In genomic region chr7:44484482-44485313, GRCh38 we compare ENCODE assay signal across 21 cellular contexts. TPM values are rescaled to one million over a fixed set of nuclear protein-coding genes. Genes with fewer than 3 reads are reported as not detected.
DNase-seq lines count a peak whose midpoint lies in the region; ATAC-seq and TF ChIP-seq lines count a peak whose summit lies in the region.
"Had no signal": no experiment of that assay in that cellular context is flagged by ENCODE, and none has a peak within 500 bp of the region (broad histone marks: within the 10 kb centered on the region; RNA-seq: fewer than 3 reads in every experiment).

No MANE protein-coding gene starts in this region.

- H3K79me2 ChIP-seq in Loucy (ENCODE audit: insufficient read depth, low read length) = peaks cover 71% of the 10 kb centered on the region

- no peaks in the 10 kb centered on the region for H3K9me2 ChIP-seq in Loucy (replicated peaks; ENCODE audit: low read depth, low read length)

- H3K4me1 Mint-ChIP-seq in CD14-positive monocyte (peaks cover 37% of the 10 kb centered on the region), T-helper 17 cell (peaks cover 45% of the 10 kb centered on the region)

- TF ChIP-seq CTCF in CD14-positive monocyte (IDR thresholded peaks at IDR 0.05) (no peak), Loucy (conservative IDR thresholded peaks at IDR 0.05; ENCODE audit: low read length) (no peak), lung (IDR thresholded peaks at IDR 0.05; ENCODE audit: control extremely low read depth, extremely low read depth) (no peak)

- H3K27me3 ChIP-seq in Loucy (ENCODE audit: insufficient read depth, low read length, poor library complexity, severe bottlenecking) = no peaks in the 10 kb centered on the region
- H3K27me3 ChIP-seq in lung (ENCODE audit: control insufficient read depth, insufficient read depth) = no peaks in the 10 kb centered on the region
- H3K27me3 ChIP-seq: ascending aorta, neutrophil, spleen had no signal

- H3K4me1 ChIP-seq in Loucy (ENCODE audit: insufficient read depth, low read length, poor library complexity, severe bottlenecking) = peaks cover 47% of the 10 kb centered on the region
- peaks cover 15 to 24% of the 10 kb centered on the region in 2 donors for H3K4me1 ChIP-seq in lung (ENCODE audit: control insufficient read depth in 2 of 2, insufficient read depth in 2 of 2, low read length in 2 of 2)

- H3K36me3 Mint-ChIP-seq in CD14-positive monocyte (peaks cover 55 to 62% of the 10 kb centered on the region in 2 donors), T-helper 17 cell (ENCODE audit: low read depth) (peaks cover 18% of the 10 kb centered on the region)

- peak overlapping the region; percentile 33 for H3K9ac ChIP-seq in Loucy (ENCODE audit: low read depth, low read length, poor library complexity, severe bottlenecking)

- H3K9me3 Mint-ChIP-seq in CD14-positive monocyte = peaks cover 11 to 19% (median 14%) of the 10 kb centered on the region in 7 donors

- H3K36me3 ChIP-seq in Loucy (ENCODE audit: insufficient read depth, low read length) = peaks cover 44% of the 10 kb centered on the region
- H3K36me3 ChIP-seq in lung (ENCODE audit: control insufficient read depth in 2 of 2, insufficient read depth in 2 of 2, low read length in 2 of 2) = peaks cover 18 to 28% of the 10 kb centered on the region in 2 donors

- H2AFZ ChIP-seq in Loucy (ENCODE audit: low read length) = no peak overlapping the region

- peak; percentile 73 for ATAC-seq in Right ventricle myocardium superior (ENCODE audit: poor library complexity)
- ATAC-seq in lung (ENCODE audit: insufficient read depth, low FRiP score) = no peak
- ATAC-seq in HG03025 (IDR thresholded peaks at IDR 0.05; ENCODE audit: low FRiP score, unreplicated experiment) = no peak
- no peak for ATAC-seq in T-helper 17 cell

- H3K27ac Mint-ChIP-seq in CD14-positive monocyte = peak overlapping the region in 4 of 7 donors; percentile 31 to 65 (median 46)
- H3K27ac Mint-ChIP-seq in T-helper 17 cell = no peak overlapping the region
- H3K27ac Mint-ChIP-seq: activated naive CD4-positive, alpha-beta T cell treated with anti-CD3 and anti-CD28 coated beads for 36 hours had no signal

- intact Hi-C loops in CD14-positive monocyte (cut with micrococcal nuclease) (no loop called here), Right ventricle myocardium superior (cut with DNase I) (no loop called here)

- H3K9me3 ChIP-seq in Loucy (ENCODE audit: insufficient read depth, low read depth, low read length) = peaks cover 13% of the 10 kb centered on the region; the same call in 1 of the 2 replicates
- no peaks in the 10 kb centered on the region for H3K9me3 ChIP-seq in lung (ENCODE audit: control insufficient read depth in 2 of 2, insufficient read depth in 1 of 2, low read length in 1 of 2)
- H3K9me3 ChIP-seq in T-helper 17 cell (ENCODE audit: control insufficient read depth, low read length, poor library complexity, severe bottlenecking) = peaks cover 3% of the 10 kb centered on the region
- H3K9me3 ChIP-seq: neutrophil had no signal

- WGBS in lung, 2 donors = 84 to 85% methylated on average over 5 of the region's 5 CpGs

- no peaks in the 10 kb centered on the region for H3F3A ChIP-seq in Loucy (ENCODE audit: low read depth)

- H3K4me3 ChIP-seq in Loucy (ENCODE audit: low read length, poor library complexity, severe bottlenecking) (peak overlapping the region; percentile 52), lung (no peak overlapping the region)
- H3K4me3 ChIP-seq: ascending aorta, spleen had no signal

- peaks cover 0 to 2% (median 1%) of the 10 kb centered on the region in 3 donors for H3K27me3 Mint-ChIP-seq in CD14-positive monocyte (ENCODE audit: low read depth in 3 of 3)
- H3K27me3 Mint-ChIP-seq in T-helper 17 cell = no peaks in the 10 kb centered on the region

- H3K27ac ChIP-seq in lung (ENCODE audit: low read depth in 1 of 2, low read length in 1 of 2) = peak overlapping the region; percentile 24 to 66
- H3K27ac ChIP-seq: ascending aorta, neutrophil, spleen, WERI-Rb-1 had no signal

- no peak overlapping the region for H3K4me3 Mint-ChIP-seq in CD14-positive monocyte
- no peak overlapping the region for H3K4me3 Mint-ChIP-seq in T-helper 17 cell
- H3K4me3 Mint-ChIP-seq: activated naive CD4-positive, alpha-beta T cell treated with anti-CD3 and anti-CD28 coated beads for 36 hours had no signal

- DNase-seq in CD14-positive monocyte (ENCODE audit: low spot score) = no peak
- DNase-seq in Right ventricle myocardium superior = no peak
- no peak for DNase-seq in lung (ENCODE audit: low spot score)
- DNase-seq in T-helper 17 cell = no peak
- DNase-seq in DMS53 treated with DMSO at 0.1 percent for 48 hours (lab: John Stamatoyannopoulos, UW; ENCODE audit: unreplicated experiment) = no peak
- no peak for DNase-seq in NCI-H128 (lab: John Stamatoyannopoulos, UW; ENCODE audit: unreplicated experiment)
- DNase-seq: activated CD4-positive, alpha-beta T cell treated with anti-CD3 and anti-CD28 coated beads, Interleukin-2, amount 50 U/mL, for 4 hours; activated naive CD4-positive, alpha-beta T cell treated with anti-CD3 and anti-CD28 coated beads for 36 hours; effector memory CD4-positive, alpha-beta T cell; NCI-H1417 treated with DMSO at 0.1 percent for 48 hours; NCI-H2107; NCI-H526 treated with DMSO at 0.1 percent for 48 hours; spleen; WERI-Rb-1 had no signal

- H3K4me2 ChIP-seq in Loucy (ENCODE audit: low read depth, low read length, poor library complexity, severe bottlenecking) = peak overlapping the region; percentile 60

- peaks cover 26% of the 10 kb centered on the region for H4K20me1 ChIP-seq in Loucy (ENCODE audit: insufficient read depth, low read length, poor library complexity, severe bottlenecking)

RNA-seq across cellular contexts. Expression of gene NUDCD3, which starts 5.8 kb away (rescaled TPM):
- polyA plus RNA-seq in CD14-positive monocyte (10 to 100 TPM; 21.6 to 26.5 TPM), lung (10 to 100 TPM; 24.8 to 26.8 TPM)
- total RNA-seq in Right ventricle myocardium superior (107 TPM), lung (10 to 100 TPM; 78.0 to 91.0 TPM), T-helper 17 cell (10 to 100 TPM; 61.4 to 69.2 TPM)

RNA-seq across cellular contexts. Expression of gene NPC1L1, which starts 56.4 kb away (rescaled TPM):
- polyA plus RNA-seq in CD14-positive monocyte (not detected), lung (under 1 TPM; 0.01 to 0.02 TPM)
- total RNA-seq in Right ventricle myocardium superior (0.13 TPM), lung (under 1 TPM; 0.03 to 0.48 TPM), T-helper 17 cell (under 1 TPM in 1 of 2 donors, not detected in 1; 0.08 TPM)
- total RNA-seq: activated naive CD4-positive, alpha-beta T cell treated with anti-CD3 and anti-CD28 coated beads for 36 hours; ascending aorta; chondrocyte; glomerular endothelial cell; pulmonary artery endothelial cell had no signal
